8 cellular contexts compared by ENCODE assay signal in the genomic region with DNA sequence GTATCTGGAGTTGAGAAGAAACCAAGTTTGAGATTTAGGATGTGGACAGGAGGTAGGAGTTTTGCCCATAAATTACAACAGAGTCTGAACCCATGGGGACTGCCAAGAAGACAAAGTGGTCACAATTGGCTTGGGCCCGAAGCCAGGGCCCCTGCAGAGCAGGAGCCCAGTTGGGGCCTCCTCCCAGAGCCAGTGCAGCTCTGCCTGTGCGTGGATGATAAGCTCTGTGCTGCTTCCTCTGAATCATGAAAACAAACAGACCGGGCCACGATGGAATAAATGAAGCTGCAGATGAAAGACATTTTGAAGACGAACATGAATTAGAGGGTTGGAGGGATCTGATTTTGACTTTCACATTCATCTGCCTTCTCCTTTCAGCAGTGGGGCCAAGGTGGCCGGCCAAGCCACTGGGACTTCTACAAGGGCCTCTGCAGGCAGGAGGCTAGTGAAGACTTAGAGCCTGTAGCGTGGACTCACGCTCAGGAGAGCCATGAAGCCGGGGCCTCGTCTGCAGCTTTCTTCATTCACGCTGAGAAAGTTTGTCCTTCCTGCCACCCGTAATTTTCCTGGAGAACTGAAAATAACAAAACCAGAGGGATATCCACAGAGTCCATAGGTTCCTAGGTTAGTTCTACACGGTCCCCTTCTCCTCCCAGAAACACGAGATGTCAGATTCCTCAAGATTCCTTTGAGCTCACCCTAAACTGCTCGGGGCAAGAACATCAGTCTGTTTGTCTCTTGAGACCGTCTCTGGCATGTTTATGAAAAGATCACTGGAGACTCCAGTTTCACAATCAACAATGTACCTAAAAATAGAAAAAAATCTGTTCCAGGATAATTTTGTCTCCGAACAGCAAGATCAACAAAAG.
DNase-seq lines count a peak whose midpoint lies in the region; ATAC-seq and TF ChIP-seq lines count a peak whose summit lies in the region.
"Had no signal": no experiment of that assay in that cellular context is flagged by ENCODE, and none has a peak within 500 bp of the region (broad histone marks: within the 10 kb centered on the region; RNA-seq: fewer than 3 reads in every experiment).

No MANE protein-coding gene starts in this region.

- intact Hi-C loops in HCT116 (cut with micrococcal nuclease) (loop anchor here (5.0 kb wide), 2 partner anchors 455 to 700 kb away; partner anchors contain the start of gene BAMBI), heart left ventricle (cut with DNase I) (loop anchor here in 9 of 10 donors (2.0 to 10.0 kb wide), 6 partner anchors 163 to 470 kb away; partner anchors contain the start of gene BAMBI (in 5 of the 9)), testis (cut with DNase I; ENCODE audit: low total_unique reads) (no loop called here)

- TF ChIP-seq POLR2A in HCT116 (IDR thresholded peaks at IDR 0.05; ENCODE audit: borderline replicate concordance, extremely low read depth, insufficient read depth, insufficient read length) (no peak), heart left ventricle (IDR thresholded peaks at IDR 0.05) (no peak), testis (IDR thresholded peaks at IDR 0.05) (no peak)

- H3K9me2 ChIP-seq in HCT116 (ENCODE audit: insufficient read depth), result no peaks in the 10 kb centered on the region

- RAD21 ChIA-PET in HCT116 (lab: Charles Lee; ENCODE audit: low non-redundant PET in 1 of 2, low total read pairs in 2 of 2, uncharacterized antibody in 2 of 2, unreplicated experiment in 2 of 2), result no interaction called here

- H2AFZ ChIP-seq in HCT116 (ENCODE audit: low read depth, low read length, poor library complexity, severe bottlenecking), result peak overlapping the region; percentile 86

- H3K9me3 ChIP-seq in HCT116 (ENCODE audit: control insufficient read depth in 1 of 2, insufficient read depth in 1 of 2, low read depth in 1 of 2, low read length in 2 of 2) (no peaks in the 10 kb centered on the region), heart left ventricle (no peaks in the 10 kb centered on the region), testis (no peaks in the 10 kb centered on the region)
- H3K9me3 ChIP-seq: vagina had no signal

- WGBS in heart left ventricle, 4 donors, result 27 to 47% (median 38%) methylated on average over 17 of the region's 17 CpGs
- WGBS in testis, 2 donors, result 30 to 41% methylated on average over 17 of the region's 17 CpGs

- no peak overlapping the region for H3K27ac ChIP-seq in HCT116 (ENCODE audit: low read depth, low read length)
- peak overlapping the region in 6 of 12 donors; percentile 8 to 31 (median 18) for H3K27ac ChIP-seq in heart left ventricle
- H3K27ac ChIP-seq in testis, result peak overlapping the region in 1 of 2 donors; percentile 54
- H3K27ac ChIP-seq: vagina had no signal

- POLR2A ChIA-PET in HCT116 (lab: Charles Lee), result no interaction called here

- H3K9ac ChIP-seq in HCT116 (ENCODE audit: low read length), result no peak overlapping the region

- H3K4me3 ChIP-seq in HCT116 (replicated peaks in 1 of 2; ENCODE audit: low read depth in 1 of 2, low read length in 2 of 2) (no peak overlapping the region), heart left ventricle (no peak overlapping the region), testis (peak overlapping the region in 1 of 2 donors; percentile 15)
- H3K4me3 ChIP-seq: vagina had no signal

- peak overlapping the region; percentile 10; the same call in 1 of the 2 replicates for H3K4me2 ChIP-seq in HCT116 (ENCODE audit: low read length)

- H4K20me1 ChIP-seq in HCT116 (ENCODE audit: insufficient read depth), result no peaks in the 10 kb centered on the region

- no peak for TF ChIP-seq CTCF in HCT116 (IDR thresholded peaks at IDR 0.05 in 2 of 3, conservative IDR thresholded peaks at IDR 0.05 in 1 of 3; ENCODE audit: borderline replicate concordance in 1 of 3, insufficient read depth in 1 of 3, low read depth in 2 of 3, low read length in 2 of 3)
- no peak for TF ChIP-seq CTCF in heart left ventricle (IDR thresholded peaks at IDR 0.05)
- no peak for TF ChIP-seq CTCF in testis (IDR thresholded peaks at IDR 0.05)

- BruUV-seq in HCT116 (replicated peaks; lab: Mats Ljungman, UMichigan), result no TSS peak

- CTCF ChIA-PET in HCT116 (lab: Charles Lee), result interaction anchor here (0.9 to 2.1 kb wide), 4 partner anchors 172 to 468 kb away, joined by 4 to 8 read pairs (median 6); no protein-coding TSS in a partner anchor

- ATAC-seq in HCT116 (no peak), heart left ventricle (peak; percentile 23 to 86 (median 74)), GM19351 (IDR thresholded peaks at IDR 0.05; ENCODE audit: unreplicated experiment) (no peak)

- H3K36me3 ChIP-seq in HCT116 (ENCODE audit: control insufficient read depth in 1 of 2, insufficient read depth in 2 of 2, low read length in 2 of 2), result no peaks in the 10 kb centered on the region
- no peaks in the 10 kb centered on the region for H3K36me3 ChIP-seq in heart left ventricle
- no peaks in the 10 kb centered on the region for H3K36me3 ChIP-seq in testis (ENCODE audit: low read depth, missing control alignments)
- H3K36me3 ChIP-seq: vagina had no signal

- H3K4me1 ChIP-seq in HCT116 (ENCODE audit: control insufficient read depth in 1 of 2, insufficient read depth in 2 of 2, low read length in 2 of 2), result no peaks in the 10 kb centered on the region; a peak in 1 of 4 replicates
- peaks cover 0 to 17% (median 4%) of the 10 kb centered on the region in 12 donors for H3K4me1 ChIP-seq in heart left ventricle
- peaks cover 9% of the 10 kb centered on the region for H3K4me1 ChIP-seq in testis
- H3K4me1 ChIP-seq: vagina had no signal

- no peak for TF ChIP-seq RAD21 in HCT116 (IDR thresholded peaks at IDR 0.05; ENCODE audit: low read depth)

- H3K27me3 ChIP-seq in HCT116 (ENCODE audit: insufficient read depth, low read length), result peaks cover 1% of the 10 kb centered on the region
- peaks cover 0 to under 1% (median 0%) of the 10 kb centered on the region in 9 donors for H3K27me3 ChIP-seq in heart left ventricle
- no peaks in the 10 kb centered on the region for H3K27me3 ChIP-seq in testis
- H3K27me3 ChIP-seq: vagina had no signal

- no peaks in the 10 kb centered on the region for H3K79me2 ChIP-seq in HCT116 (ENCODE audit: insufficient read depth, low read length)

- DNase-seq in HCT116 (ENCODE audit: low read depth, low spot score) (no peak), amniotic epithelial cell (ENCODE audit: low read depth) (peak; percentile 46), heart left ventricle (peak in 4 of 5 donors; percentile 16 to 64 (median 38)), testis (peak; percentile 33), SW480 (ENCODE audit: low spot score) (no peak)
- no peak for DNase-seq in activated naive CD4-positive, alpha-beta T cell (lab: John Stamatoyannopoulos, UW)

TF ChIP-seq in HCT116, 20 proteins besides CTCF, POLR2A, EP300 and RAD21 (continues in another document):
- TF ChIP-seq EZH2 (IDR thresholded peaks at IDR 0.05), result no peak
- no peak for TF ChIP-seq ZNF274 (IDR thresholded peaks at IDR 0.05; ENCODE audit: low read depth, low read length)
- TF ChIP-seq REST (IDR thresholded peaks at IDR 0.05; ENCODE audit: low read depth), result no peak
- TF ChIP-seq POLR2AphosphoS5 (IDR thresholded peaks at IDR 0.05; ENCODE audit: low read depth, low read length), result no peak
- TF ChIP-seq TCF7L2 (IDR thresholded peaks at IDR 0.05; ENCODE audit: borderline replicate concordance, extremely low read depth, insufficient read depth, insufficient read length), result no peak
- no peak for TF ChIP-seq ATF3 (IDR thresholded peaks at IDR 0.05)
- TF ChIP-seq FOSL1 (IDR thresholded peaks at IDR 0.05; ENCODE audit: low read depth), result no peak
- TF ChIP-seq ZFX (IDR thresholded peaks at IDR 0.05), result no peak
- no peak for TF ChIP-seq SIN3A (IDR thresholded peaks at IDR 0.05; ENCODE audit: low read depth)
- no peak for TF ChIP-seq SP1 (IDR thresholded peaks at IDR 0.05; ENCODE audit: low read depth)
- TF ChIP-seq JUND (IDR thresholded peaks at IDR 0.05), result no peak
- TF ChIP-seq EGR1 (IDR thresholded peaks at IDR 0.05; ENCODE audit: low read depth), result no peak
- TF ChIP-seq ELF1 (IDR thresholded peaks at IDR 0.05; ENCODE audit: borderline replicate concordance, low read depth), result no peak
- TF ChIP-seq, protein P1, sequence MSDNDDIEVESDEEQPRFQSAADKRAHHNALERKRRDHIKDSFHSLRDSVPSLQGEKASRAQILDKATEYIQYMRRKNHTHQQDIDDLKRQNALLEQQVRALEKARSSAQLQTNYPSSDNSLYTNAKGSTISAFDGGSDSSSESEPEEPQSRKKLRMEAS (IDR thresholded peaks at IDR 0.05), result no peak
- TF ChIP-seq EZH2phosphoT487 (IDR thresholded peaks at IDR 0.05; ENCODE audit: borderline replicate concordance), result no peak
- no peak for TF ChIP-seq SRF (IDR thresholded peaks at IDR 0.05; ENCODE audit: low read depth)

Comparison
In these comparisons a context has a peak if more than half of its experiments do, and no peak if none do; other contexts are left out.
1. ATAC-seq: peak in heart left ventricle (4 of 4); none in HCT116 (single experiment) and GM19351 (single experiment).
2. DNase-seq: peak in amniotic epithelial cell (single experiment), heart left ventricle (4 of 5) and testis (single experiment); none in HCT116 (single experiment), activated naive CD4-positive, alpha-beta T cell (0 of 4) and SW480 (single experiment).